ENCODE assay signal across 14 cellular contexts in genomic region chr15:74618841-74619596, GRCh38. TPM values are rescaled to one million over a fixed set of nuclear protein-coding genes. Genes with fewer than 3 reads are reported as not detected.
DNase-seq lines count a peak whose midpoint lies in the region; ATAC-seq and TF ChIP-seq lines count a peak whose summit lies in the region.
"Had no signal": no experiment of that assay in that cellular context is flagged by ENCODE, and none has a peak within 500 bp of the region (broad histone marks: within the 10 kb centered on the region; RNA-seq: fewer than 3 reads in every experiment).

No MANE protein-coding gene starts in this region.

- peaks cover 26% of the 10 kb centered on the region for H3K4me1 Mint-ChIP-seq in CD14-positive monocyte
- H3K4me1 Mint-ChIP-seq in activated CD8-positive, alpha-beta T cell treated with anti-CD3 and anti-CD28 coated beads for 36 hours (ENCODE audit: low read depth): peaks cover 52% of the 10 kb centered on the region

- no peak overlapping the region for H4K91ac ChIP-seq in mesenchymal stem cell (ENCODE audit: low read length)

- CTCF ChIA-PET in activated CD8-positive, alpha-beta T cell treated with anti-CD3 and anti-CD28 coated beads for 36 hours (lab: Charles Lee): interaction anchor here (1.0 to 10.8 kb wide), 8 partner anchors 8 to 244 kb away, joined by 3 to 203 read pairs (median 4); no protein-coding TSS in a partner anchor

- no peak overlapping the region for H2AFZ ChIP-seq in mesenchymal stem cell (ENCODE audit: low read depth, low read length)

- no peak overlapping the region for H2AK5ac ChIP-seq in mesenchymal stem cell (ENCODE audit: low read length, severe bottlenecking)

- no peak for TF ChIP-seq CTCF in 22Rv1 (IDR thresholded peaks at IDR 0.05)
- TF ChIP-seq CTCF in CD14-positive monocyte (IDR thresholded peaks at IDR 0.05): no peak
- TF ChIP-seq CTCF in activated CD8-positive, alpha-beta T cell treated with anti-CD3 and anti-CD28 coated beads for 36 hours (IDR thresholded peaks at IDR 0.05): no peak
- TF ChIP-seq CTCF in vagina (IDR thresholded peaks at IDR 0.05): no peak

- POLR2A ChIA-PET in activated CD8-positive, alpha-beta T cell treated with anti-CD3 and anti-CD28 coated beads for 36 hours (lab: Charles Lee): interaction anchor here (0.6 to 1.6 kb wide), 6 partner anchors 12 to 305 kb away, joined by 3 to 4 read pairs (median 3); partner anchors contain the start of gene SEMA7A

- no peak overlapping the region for H3K4me3 Mint-ChIP-seq in CD14-positive monocyte
- no peak overlapping the region for H3K4me3 Mint-ChIP-seq in activated CD8-positive, alpha-beta T cell treated with anti-CD3 and anti-CD28 coated beads for 36 hours

- peak overlapping the region; percentile 100 for H3K9ac ChIP-seq in mesenchymal stem cell (ENCODE audit: low read length)

- H3K27me3 Mint-ChIP-seq in CD14-positive monocyte (ENCODE audit: low read depth in 3 of 3): peaks cover 0 to 2% (median 0%) of the 10 kb centered on the region in 3 donors
- H3K27me3 Mint-ChIP-seq in activated CD8-positive, alpha-beta T cell treated with anti-CD3 and anti-CD28 coated beads for 36 hours: no peaks in the 10 kb centered on the region

- no peak overlapping the region for H3K14ac ChIP-seq in mesenchymal stem cell (ENCODE audit: low read length in 2 of 2)

- no peaks in the 10 kb centered on the region for H3K9me3 ChIP-seq in mesenchymal stem cell (ENCODE audit: control insufficient read depth, low read length)
- no peaks in the 10 kb centered on the region for H3K9me3 ChIP-seq in vagina
- H3K9me3 ChIP-seq: BE2C, suprapubic skin had no signal

- H3K4me1 ChIP-seq in mesenchymal stem cell (ENCODE audit: control insufficient read depth, insufficient read depth, low read depth, low read length) (peaks cover 15% of the 10 kb centered on the region), vagina (peaks cover 55% of the 10 kb centered on the region)

- H3K27ac Mint-ChIP-seq in CD14-positive monocyte: peak overlapping the region in 5 of 7 donors; percentile 7 to 57 (median 40)
- H3K27ac Mint-ChIP-seq in activated CD8-positive, alpha-beta T cell treated with anti-CD3 and anti-CD28 coated beads for 36 hours: peak overlapping the region; percentile 94

- H3K23ac ChIP-seq in mesenchymal stem cell (ENCODE audit: low read length in 2 of 2): no peak overlapping the region

- H4K8ac ChIP-seq in mesenchymal stem cell (ENCODE audit: low read length): no peak overlapping the region

- H2BK120ac ChIP-seq in mesenchymal stem cell (ENCODE audit: low read depth, low read length): no peak overlapping the region

- H3K4me2 ChIP-seq in mesenchymal stem cell (ENCODE audit: low read length, poor library complexity, severe bottlenecking): no peak overlapping the region

- ATAC-seq in activated CD8-positive, alpha-beta T cell treated with anti-CD3 and anti-CD28 coated beads for 36 hours: no peak
- ATAC-seq in GM18868 (IDR thresholded peaks at IDR 0.05; ENCODE audit: unreplicated experiment): no peak
- ATAC-seq: foreskin keratinocyte had no signal

- DNase-seq in CD14-positive monocyte (ENCODE audit: low spot score) (no peak), mesenchymal stem cell (no peak), vagina (ENCODE audit: extremely low spot score in 2 of 2) (no peak), T1000 (lab: John Stamatoyannopoulos, UW) (no peak), SIG-M5 (lab: John Stamatoyannopoulos, UW) (no peak)
- DNase-seq in activated CD8-positive, alpha-beta T cell treated with anti-CD3 and anti-CD28 coated beads for 36 hours: no peak
- DNase-seq: BE2C; central memory CD4-positive, alpha-beta T cell; foreskin keratinocyte; NCI-H345 had no signal

- H3K79me1 ChIP-seq in mesenchymal stem cell (replicated peaks; ENCODE audit: low read length, poor library complexity, severe bottlenecking): peaks cover 35% of the 10 kb centered on the region

- H3K36me3 ChIP-seq in mesenchymal stem cell (ENCODE audit: control insufficient read depth in 1 of 2, insufficient read depth in 2 of 2, low read depth in 1 of 2, low read length in 2 of 2) (peaks cover 51 to 60% of the 10 kb centered on the region in 2 experiments), vagina (peaks cover 0 to 47% of the 10 kb centered on the region in 2 donors)

- H3K4me3 ChIP-seq in mesenchymal stem cell (ENCODE audit: insufficient read depth in 1 of 2, low read depth in 1 of 2, low read length in 2 of 2) (no peak overlapping the region), vagina (no peak overlapping the region)
- H3K4me3 ChIP-seq: lung, suprapubic skin had no signal

- no peak overlapping the region for H3K4ac ChIP-seq in mesenchymal stem cell (ENCODE audit: low read depth in 1 of 2, low read length in 2 of 2)

- H2BK15ac ChIP-seq in mesenchymal stem cell (ENCODE audit: low read depth, poor library complexity, severe bottlenecking): no peak overlapping the region

- H3K27me3 ChIP-seq in mesenchymal stem cell (ENCODE audit: control insufficient read depth in 1 of 2, insufficient read depth in 1 of 2, low read length in 2 of 2) (no peaks in the 10 kb centered on the region), vagina (no peaks in the 10 kb centered on the region)
- H3K27me3 ChIP-seq: BE2C, foreskin keratinocyte, suprapubic skin had no signal

- peaks cover 56 to 58% of the 10 kb centered on the region in 2 donors for H3K36me3 Mint-ChIP-seq in CD14-positive monocyte
- peaks cover 58% of the 10 kb centered on the region for H3K36me3 Mint-ChIP-seq in activated CD8-positive, alpha-beta T cell treated with anti-CD3 and anti-CD28 coated beads for 36 hours (ENCODE audit: low read depth)

- TF ChIP-seq POLR2A in vagina (IDR thresholded peaks at IDR 0.05): no peak

- intact Hi-C loops in CD14-positive monocyte (cut with micrococcal nuclease): loop anchor here (5.0 to 10.0 kb wide), 4 partner anchors 72 to 157 kb away; partner anchors contain the start of genes UBL7 (in 2 of the 2) and ARID3B (in 1 of the 2)
- intact Hi-C loops in activated CD8-positive, alpha-beta T cell treated with anti-CD3 and anti-CD28 coated beads for 36 hours (cut with micrococcal nuclease): loop anchor here (5.0 kb wide), 1 partner anchor 77 kb away; the partner anchor contains the start of gene ARID3B
- intact Hi-C loops in vagina (cut with DNase I): no loop called here

- H3K9me3 Mint-ChIP-seq in CD14-positive monocyte: peaks cover 0 to 1% (median 0%) of the 10 kb centered on the region in 7 donors
- H3K9me3 Mint-ChIP-seq in activated CD8-positive, alpha-beta T cell treated with anti-CD3 and anti-CD28 coated beads for 36 hours: no peaks in the 10 kb centered on the region

- 93% methylated on average over 12 of the region's 15 CpGs for WGBS in mesenchymal stem cell

- H3K27ac ChIP-seq in 22Rv1: peak overlapping the region; percentile 33; the same call in 1 of the 2 replicates
- no peak overlapping the region for H3K27ac ChIP-seq in mesenchymal stem cell (ENCODE audit: low read length, poor library complexity, severe bottlenecking)
- H3K27ac ChIP-seq in vagina: no peak overlapping the region
- H3K27ac ChIP-seq: foreskin keratinocyte, suprapubic skin had no signal

- no peak overlapping the region for H3K18ac ChIP-seq in mesenchymal stem cell (ENCODE audit: low read depth in 1 of 2, low read length in 2 of 2)

- no peak overlapping the region for H2BK12ac ChIP-seq in mesenchymal stem cell (ENCODE audit: low read length in 2 of 2)

- no peak overlapping the region for H2BK5ac ChIP-seq in mesenchymal stem cell (ENCODE audit: low read depth, low read length, poor library complexity, severe bottlenecking)

RNA-seq across cellular contexts. Expression of gene CLK3, which starts 3.4 kb away (rescaled TPM):
- polyA plus RNA-seq in CD14-positive monocyte: 10 to 100 TPM; 27.6 to 33.2 TPM
- total RNA-seq in activated CD8-positive, alpha-beta T cell treated with anti-CD3 and anti-CD28 coated beads for 36 hours: 100 to 1,000 TPM; 159 to 168 TPM
- 65.2 TPM for polyA plus RNA-seq in mesenchymal stem cell (2013, experiment 1 of 2)
- polyA plus RNA-seq in mesenchymal stem cell (2013, experiment 2 of 2): 61.1 TPM
- total RNA-seq in vagina: 89.1 TPM
